Comparison of ENCODE assay signal across 1 cellular context in genomic region chr11:66834539-66834845, GRCh38.
TF ChIP-seq lines count a peak whose summit lies in the region.

No MANE protein-coding gene starts in this region.

TF ChIP-seq in HEK293, 187 proteins besides CTCF, POLR2A, EP300 and RAD21 (continued from another document):
- TF ChIP-seq PRDM10 (tag by site-specific recombination; IDR thresholded peaks at IDR 0.05), result no peak
- no peak for TF ChIP-seq ZNF19 (tag by site-specific recombination; IDR thresholded peaks at IDR 0.05; ENCODE audit: low read depth)
- TF ChIP-seq SP7 (tag by site-specific recombination; IDR thresholded peaks at IDR 0.05), result 0 out of 2 replicates have a peak, but pooled peaks have one; percentile 1
- no peak for TF ChIP-seq PATZ1 (tag by site-specific recombination; IDR thresholded peaks at IDR 0.05)
- no peak for TF ChIP-seq ZNF114 (tag by site-specific recombination; IDR thresholded peaks at IDR 0.05)
- TF ChIP-seq ZNF518A (tag by site-specific recombination; conservative IDR thresholded peaks at IDR 0.05; ENCODE audit: low read depth), result no peak
- no peak for TF ChIP-seq ZNF23 (tag by site-specific recombination; IDR thresholded peaks at IDR 0.05; ENCODE audit: borderline replicate concordance)
- TF ChIP-seq ZNF221 (tag by site-specific recombination; IDR thresholded peaks at IDR 0.05; ENCODE audit: borderline replicate concordance), result no peak
- 0 out of 2 replicates have a peak, but pooled peaks have one; percentile 17 for TF ChIP-seq BCL11A (tag by site-specific recombination; IDR thresholded peaks at IDR 0.05; ENCODE audit: low read depth)
- no peak for TF ChIP-seq ZNF701 (tag by site-specific recombination; IDR thresholded peaks at IDR 0.05)
- TF ChIP-seq ZNF112 (tag by site-specific recombination; IDR thresholded peaks at IDR 0.05), result no peak
- TF ChIP-seq ZBTB6 (tag by site-specific recombination; IDR thresholded peaks at IDR 0.05), result no peak
- TF ChIP-seq HIC1 (tag by site-specific recombination; IDR thresholded peaks at IDR 0.05), result no peak
